In genomic region chr4:2482192-2482591, GRCh38 we compare ENCODE assay signal across 9 cellular contexts.
DNase-seq lines count a peak whose midpoint lies in the region; ATAC-seq and TF ChIP-seq lines count a peak whose summit lies in the region.
"Had no signal": no experiment of that assay in that cellular context is flagged by ENCODE, and none has a peak within 500 bp of the region (broad histone marks: within the 10 kb centered on the region; RNA-seq: fewer than 3 reads in every experiment).

No MANE protein-coding gene starts in this region.

- peaks cover 93% of the 10 kb centered on the region for H3K4me1 Mint-ChIP-seq in stimulated activated naive CD8-positive, alpha-beta T cell treated with anti-CD3 and anti-CD28 coated beads, Interleukin-15, Interleukin-2, amounts not matched to agents 100 ng/mL and 50 ng/mL, for 24 hours (ENCODE audit: low read depth)
- peaks cover 91% of the 10 kb centered on the region for H3K4me1 Mint-ChIP-seq in central memory CD8-positive, alpha-beta T cell
- peaks cover 84% of the 10 kb centered on the region for H3K4me1 Mint-ChIP-seq in nephron

- ATAC-seq in stimulated activated naive CD8-positive, alpha-beta T cell treated with anti-CD3 and anti-CD28 coated beads, Interleukin-15, Interleukin-2, amounts not matched to agents 100 U/mL and 50 U/mL, for 24 hours, result no peak
- ATAC-seq in central memory CD8-positive, alpha-beta T cell (replicated peaks; ENCODE audit: extremely low read depth, poor library complexity, severe bottlenecking), result no peak
- ATAC-seq in SK-N-SH treated with all-trans-retinoic acid at 6 μM for 48 hours (no peak; the same call in 1 of the 3 replicates), HG02973 (IDR thresholded peaks at IDR 0.05; ENCODE audit: unreplicated experiment) (no peak)

- H3K9me3 Mint-ChIP-seq in stimulated activated naive CD8-positive, alpha-beta T cell treated with anti-CD3 and anti-CD28 coated beads, Interleukin-15, Interleukin-2, amounts not matched to agents 100 ng/mL and 50 ng/mL, for 24 hours, result no peaks in the 10 kb centered on the region
- H3K9me3 Mint-ChIP-seq in central memory CD8-positive, alpha-beta T cell, result no peaks in the 10 kb centered on the region
- no peaks in the 10 kb centered on the region for H3K9me3 Mint-ChIP-seq in nephron

- TF ChIP-seq CTCF in nephron (IDR thresholded peaks at IDR 0.05; ENCODE audit: unreplicated experiment in 3 of 3), result no peak

- H3K27me3 Mint-ChIP-seq in stimulated activated naive CD8-positive, alpha-beta T cell treated with anti-CD3 and anti-CD28 coated beads, Interleukin-15, Interleukin-2, amounts not matched to agents 100 ng/mL and 50 ng/mL, for 24 hours, result no peaks in the 10 kb centered on the region
- H3K27me3 Mint-ChIP-seq in central memory CD8-positive, alpha-beta T cell, result no peaks in the 10 kb centered on the region
- H3K27me3 Mint-ChIP-seq in nephron (ENCODE audit: low read depth), result no peaks in the 10 kb centered on the region

- H3K27ac Mint-ChIP-seq in stimulated activated naive CD8-positive, alpha-beta T cell treated with anti-CD3 and anti-CD28 coated beads, Interleukin-15, Interleukin-2, amounts not matched to agents 100 ng/mL and 50 ng/mL, for 24 hours, result peak overlapping the region; percentile 63
- H3K27ac Mint-ChIP-seq in central memory CD8-positive, alpha-beta T cell (ENCODE audit: low read depth), result peak overlapping the region; percentile 57
- peak overlapping the region; percentile 82 to 93 (median 91) for H3K27ac Mint-ChIP-seq in nephron

- no peak overlapping the region for H3K4me3 Mint-ChIP-seq in stimulated activated naive CD8-positive, alpha-beta T cell treated with anti-CD3 and anti-CD28 coated beads, Interleukin-15, Interleukin-2, amounts not matched to agents 100 ng/mL and 50 ng/mL, for 24 hours
- H3K4me3 Mint-ChIP-seq in central memory CD8-positive, alpha-beta T cell, result peak overlapping the region; percentile 74
- no peak overlapping the region for H3K4me3 Mint-ChIP-seq in nephron

- no peak for DNase-seq in stimulated activated naive CD8-positive, alpha-beta T cell treated with anti-CD3 and anti-CD28 coated beads, Interleukin-15, Interleukin-2, amounts not matched to agents 100 U/mL and 50 U/mL, for 24 hours
- DNase-seq in central memory CD8-positive, alpha-beta T cell (ENCODE audit: low spot score in 2 of 2), result no peak
- no peak for DNase-seq in NK-92 treated with Interleukin-12 subunit alpha and Interleukin-12 subunit beta, amount 100 ng/mL, for 24 hours (lab: John Stamatoyannopoulos, UW)
- no peak for DNase-seq in NOMO-1 treated with DMSO at 0.1 percent for 48 hours (lab: John Stamatoyannopoulos, UW; ENCODE audit: unreplicated experiment)
- DNase-seq: Caco-2 had no signal

- H3K36me3 Mint-ChIP-seq in stimulated activated naive CD8-positive, alpha-beta T cell treated with anti-CD3 and anti-CD28 coated beads, Interleukin-15, Interleukin-2, amounts not matched to agents 100 ng/mL and 50 ng/mL, for 24 hours (ENCODE audit: low read depth), result peaks cover 49% of the 10 kb centered on the region
- H3K36me3 Mint-ChIP-seq in central memory CD8-positive, alpha-beta T cell (ENCODE audit: insufficient read depth), result peaks cover 28% of the 10 kb centered on the region
- peaks cover 10% of the 10 kb centered on the region for H3K36me3 Mint-ChIP-seq in nephron (ENCODE audit: low read depth)

TF ChIP-seq in SK-N-SH treated with all-trans-retinoic acid at 6 μM for 48 hours, 23 proteins besides CTCF, POLR2A, EP300 and RAD21:
- TF ChIP-seq TOX (CRISPR knock-in tag; IDR thresholded peaks at IDR 0.05; ENCODE audit: borderline replicate concordance), result no peak
- no peak for TF ChIP-seq GLIS3 (CRISPR knock-in tag; IDR thresholded peaks at IDR 0.05)
- TF ChIP-seq PPARA (CRISPR knock-in tag; IDR thresholded peaks at IDR 0.05; ENCODE audit: borderline replicate concordance), result no peak
- no peak for TF ChIP-seq POU6F1 (CRISPR knock-in tag; IDR thresholded peaks at IDR 0.05; ENCODE audit: borderline replicate concordance, low read depth)
- no peak for TF ChIP-seq TSHZ2 (CRISPR knock-in tag; IDR thresholded peaks at IDR 0.05)
- TF ChIP-seq ZNF565 (CRISPR knock-in tag; conservative IDR thresholded peaks at IDR 0.05; ENCODE audit: low read depth), result no peak
- no peak for TF ChIP-seq CREB5 (CRISPR knock-in tag; IDR thresholded peaks at IDR 0.05; ENCODE audit: low read depth)
- no peak for TF ChIP-seq PATZ1 (CRISPR knock-in tag; IDR thresholded peaks at IDR 0.05; ENCODE audit: borderline replicate concordance)
- no peak for TF ChIP-seq ZFP3 (CRISPR knock-in tag; IDR thresholded peaks at IDR 0.05)
- no peak for TF ChIP-seq RARB (CRISPR knock-in tag; IDR thresholded peaks at IDR 0.05)
- TF ChIP-seq BACH2 (CRISPR knock-in tag; IDR thresholded peaks at IDR 0.05; ENCODE audit: borderline replicate concordance), result no peak
TF ChIP-seq in SK-N-SH treated with all-trans-retinoic acid at 6 μM for 48 hours: peak in this region for 0.
